In the genomic region with DNA sequence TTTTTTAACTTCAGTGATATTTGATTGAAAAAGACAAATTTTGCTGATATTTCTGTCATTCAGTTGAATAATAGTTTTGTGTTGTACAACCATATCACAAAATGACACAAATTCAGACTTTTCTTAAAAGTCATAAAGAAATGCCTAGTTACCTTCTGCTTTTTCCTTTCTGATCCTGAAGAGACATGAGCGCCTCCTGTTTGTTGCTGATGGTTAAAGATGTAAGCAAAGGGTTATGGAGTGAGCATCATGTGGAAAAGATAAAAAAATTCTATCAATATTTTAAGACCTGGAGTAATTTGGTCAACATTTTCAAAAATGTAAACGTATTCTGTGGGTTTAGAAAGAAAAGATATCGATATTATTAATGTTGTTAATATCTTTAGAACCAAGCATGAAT, we compare ENCODE assay signal across 1 cellular context.
TF ChIP-seq lines count a peak whose summit lies in the region.

No MANE protein-coding gene starts in this region.

TF ChIP-seq in GM23338, 12 proteins besides CTCF, POLR2A, EP300 and RAD21 (continued from another document):
- no peak for TF ChIP-seq EZH2 (IDR thresholded peaks at IDR 0.05; ENCODE audit: low read depth, unreplicated experiment)
